ENCODE assay signal across 17 cellular contexts in the genomic region with DNA sequence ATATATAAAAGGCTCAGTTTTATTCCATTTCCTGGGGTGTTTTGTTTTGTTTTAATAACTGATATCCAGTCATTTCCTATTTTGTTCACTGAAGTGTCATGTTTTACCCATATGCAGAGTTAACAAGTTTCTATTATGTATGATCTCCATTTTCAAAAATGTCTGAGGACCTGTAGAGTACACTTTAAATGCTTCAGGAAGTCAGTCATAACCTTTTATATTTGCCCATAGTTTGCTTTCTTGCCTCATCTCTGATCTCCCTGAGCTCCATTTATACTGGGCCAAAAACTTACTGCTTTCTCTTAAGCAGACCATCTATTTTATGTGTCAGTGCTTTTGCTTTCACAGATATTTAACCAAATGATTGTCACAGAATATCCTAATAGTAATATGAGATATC.
DNase-seq lines count a peak whose midpoint lies in the region; ATAC-seq, FAIRE-seq and TF ChIP-seq lines count a peak whose summit lies in the region.
"Had no signal": no experiment of that assay in that cellular context is flagged by ENCODE, and none has a peak within 500 bp of the region (broad histone marks: within the 10 kb centered on the region; RNA-seq: fewer than 3 reads in every experiment).

No MANE protein-coding gene starts in this region.

- H3K79me2 ChIP-seq in endothelial cell of umbilical vein (ENCODE audit: control insufficient read depth, insufficient read depth, low read length), result no peaks in the 10 kb centered on the region

- TF ChIP-seq CTCF in endothelial cell of umbilical vein (IDR thresholded peaks at IDR 0.05; ENCODE audit: extremely low read depth in 1 of 2, insufficient read depth in 1 of 2, low read depth in 1 of 2, low read length in 2 of 2), result no peak
- TF ChIP-seq CTCF in upper lobe of right lung (IDR thresholded peaks at IDR 0.05), result no peak

- no peak for DNase-seq in central memory CD8-positive, alpha-beta T cell (ENCODE audit: low spot score in 2 of 2)
- DNase-seq in endothelial cell of umbilical vein (ENCODE audit: low read depth, low spot score) (peak; percentile 15), upper lobe of right lung (no peak)
- no peak for DNase-seq in effector CD4-positive, alpha-beta T cell
- DNase-seq: C1 segment of cervical spinal cord; Calu3; CD4-positive, alpha-beta memory T cell; COR-L47; DND-41; GM23248; H7; HCEC 1CT had no signal

- no peaks in the 10 kb centered on the region for H3K9me3 ChIP-seq in endothelial cell of umbilical vein (replicated peaks; ENCODE audit: control insufficient read depth, insufficient read depth, low read length)
- no peaks in the 10 kb centered on the region for H3K9me3 ChIP-seq in upper lobe of right lung

- H3K4me3 Mint-ChIP-seq in central memory CD8-positive, alpha-beta T cell, result no peak overlapping the region
- H3K4me3 Mint-ChIP-seq: CD4-positive, alpha-beta memory T cell had no signal

- no peaks in the 10 kb centered on the region for H4K20me1 ChIP-seq in endothelial cell of umbilical vein (replicated peaks; ENCODE audit: control insufficient read depth, extremely low read depth, insufficient read depth, low read length)

- H3K4me1 ChIP-seq in endothelial cell of umbilical vein (ENCODE audit: control insufficient read depth, extremely low read depth, insufficient read depth, low read length) (peaks cover 5% of the 10 kb centered on the region), upper lobe of right lung (no peaks in the 10 kb centered on the region)

- POLR2A ChIA-PET in endothelial cell of umbilical vein (lab: Charles Lee), result no interaction called here

- FAIRE-seq in endothelial cell of umbilical vein (lab: Jason Lieb, UNC), result peak; percentile 55
- FAIRE-seq: G401.6, GM12878, H1 had no signal

- intact Hi-C loops in endothelial cell of umbilical vein (cut with micrococcal nuclease) (no loop called here), upper lobe of right lung (cut with DNase I) (no loop called here)

- BruUV-seq in endothelial cell of umbilical vein (replicated peaks; lab: Mats Ljungman, UMichigan), result no TSS peak

- no peaks in the 10 kb centered on the region for H3K27me3 ChIP-seq in endothelial cell of umbilical vein (ENCODE audit: control insufficient read depth in 2 of 2, insufficient read depth in 2 of 2, low read length in 2 of 2)
- no peaks in the 10 kb centered on the region for H3K27me3 ChIP-seq in upper lobe of right lung

- no peak overlapping the region for H3K4me3 ChIP-seq in endothelial cell of umbilical vein (replicated peaks in 1 of 3; ENCODE audit: insufficient read depth in 1 of 3, low read depth in 1 of 3, low read length in 3 of 3)
- H3K4me3 ChIP-seq in upper lobe of right lung, result no peak overlapping the region
- H3K4me3 ChIP-seq: GM12878, GM23248 had no signal

- no peak overlapping the region for H2AFZ ChIP-seq in endothelial cell of umbilical vein (ENCODE audit: low read depth, low read length)
- H2AFZ ChIP-seq: GM23248 had no signal

- peaks cover 4% of the 10 kb centered on the region for H3K36me3 Mint-ChIP-seq in central memory CD8-positive, alpha-beta T cell (ENCODE audit: insufficient read depth)

- H3K4me2 ChIP-seq in endothelial cell of umbilical vein (ENCODE audit: insufficient read depth, low read length), result no peak overlapping the region

- no peak overlapping the region for H3K9ac ChIP-seq in endothelial cell of umbilical vein (replicated peaks; ENCODE audit: extremely low read depth, insufficient read depth, low read length)
- H3K9ac ChIP-seq: GM23248 had no signal

- H3K9me1 ChIP-seq in endothelial cell of umbilical vein (replicated peaks; ENCODE audit: control insufficient read depth, extremely low read depth, insufficient read depth, low read length), result no peaks in the 10 kb centered on the region

- H3K27ac ChIP-seq in endothelial cell of umbilical vein (ENCODE audit: insufficient read depth, low read depth, low read length) (no peak overlapping the region), upper lobe of right lung (no peak overlapping the region)
- H3K27ac ChIP-seq: GM23248 had no signal

- H3K27ac Mint-ChIP-seq in central memory CD8-positive, alpha-beta T cell (ENCODE audit: low read depth), result peak overlapping the region; percentile 21
- H3K27ac Mint-ChIP-seq: CD4-positive, alpha-beta memory T cell had no signal

- no peak for ATAC-seq in central memory CD8-positive, alpha-beta T cell (replicated peaks; ENCODE audit: extremely low read depth, poor library complexity, severe bottlenecking)
- ATAC-seq in upper lobe of right lung, result peak; percentile 65
- ATAC-seq in HG02870 (IDR thresholded peaks at IDR 0.05; ENCODE audit: unreplicated experiment), result no peak
- no peak for ATAC-seq in HG03460 (IDR thresholded peaks at IDR 0.05; ENCODE audit: unreplicated experiment)
- ATAC-seq: GM12878 had no signal

- H3K36me3 ChIP-seq in endothelial cell of umbilical vein (ENCODE audit: control insufficient read depth in 2 of 2, extremely low read depth in 1 of 2, insufficient read depth in 2 of 2, low read length in 2 of 2) (no peaks in the 10 kb centered on the region), upper lobe of right lung (no peaks in the 10 kb centered on the region)

- TF ChIP-seq POLR2A in endothelial cell of umbilical vein (IDR thresholded peaks at IDR 0.05; ENCODE audit: low read depth, low read length), result no peak

- no peaks in the 10 kb centered on the region for H3K9me3 Mint-ChIP-seq in central memory CD8-positive, alpha-beta T cell
- H3K9me3 Mint-ChIP-seq: CD4-positive, alpha-beta memory T cell had no signal

- no peaks in the 10 kb centered on the region for H3K4me1 Mint-ChIP-seq in central memory CD8-positive, alpha-beta T cell

- dilution Hi-C loops in endothelial cell of umbilical vein (cut with MboI; ENCODE audit: extremely low pct_ligation_motif_present, low sequenced_read_pairs), result no loop called here

- no peaks in the 10 kb centered on the region for H3K27me3 Mint-ChIP-seq in central memory CD8-positive, alpha-beta T cell
- H3K27me3 Mint-ChIP-seq: CD4-positive, alpha-beta memory T cell had no signal

- CTCF ChIA-PET in endothelial cell of umbilical vein (lab: Charles Lee), result no interaction called here

TF ChIP-seq in endothelial cell of umbilical vein, 7 proteins besides CTCF, POLR2A, EP300 and RAD21:
- no peak for TF ChIP-seq POLR2AphosphoS5 (IDR thresholded peaks at IDR 0.05; ENCODE audit: insufficient read depth, low read depth, low read length)
- peak; percentile 31 for TF ChIP-seq FOS (IDR thresholded peaks at IDR 0.05; ENCODE audit: borderline replicate concordance, insufficient read depth, low read length)
- no peak for TF ChIP-seq MAX (IDR thresholded peaks at IDR 0.05; ENCODE audit: insufficient read depth, insufficient read length)
- no peak for TF ChIP-seq GATA2 (IDR thresholded peaks at IDR 0.05; ENCODE audit: insufficient read depth, insufficient read length, low read depth, low read length)
- no peak for TF ChIP-seq JUN (IDR thresholded peaks at IDR 0.05; ENCODE audit: borderline replicate concordance, insufficient read depth, insufficient read length, low read depth)
